In the genomic region with DNA sequence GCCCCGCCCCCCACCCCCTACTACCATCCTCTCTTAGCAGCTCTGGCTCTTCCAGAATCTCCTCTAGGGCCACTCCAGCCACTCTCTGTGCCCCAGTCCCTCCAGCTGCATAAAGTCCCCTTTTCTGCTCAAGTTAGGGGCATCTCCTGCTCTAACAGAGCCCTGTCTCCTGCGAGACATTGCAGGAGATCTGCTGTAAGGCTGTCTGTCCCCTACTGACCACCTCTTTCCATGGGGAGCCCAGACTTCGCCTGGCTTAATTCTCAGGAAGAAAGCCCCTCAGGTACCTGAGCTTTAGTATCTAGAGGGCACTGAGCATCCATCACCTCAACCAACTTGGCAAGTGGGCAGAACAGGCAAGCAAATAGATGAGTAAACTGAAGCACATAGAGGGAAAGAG, we compare ENCODE assay signal across 13 cellular contexts.
A peak's percentile ranks its signal among the peaks of the same experiment; 100 is the strongest.
DNase-seq lines count a peak whose midpoint lies in the region; ATAC-seq and TF ChIP-seq lines count a peak whose summit lies in the region.
"Had no signal": no experiment of that assay in that cellular context is flagged by ENCODE, and none has a peak within 500 bp of the region (broad histone marks: within the 10 kb centered on the region; RNA-seq: fewer than 3 reads in every experiment).

No MANE protein-coding gene starts in this region.

- H3K4me1 ChIP-seq in lung (ENCODE audit: control insufficient read depth in 2 of 2, insufficient read depth in 2 of 2, low read length in 2 of 2), result peaks cover 0 to 3% of the 10 kb centered on the region in 2 donors
- H3K4me1 ChIP-seq in thyroid gland, result peaks cover 35 to 67% of the 10 kb centered on the region in 2 donors
- H3K4me1 ChIP-seq: BLaER1 treated with 17β-estradiol and CSF1 and Interleukin-3, amounts not matched to agents 10 nM and 100 nM had no signal

- no peak for TF ChIP-seq POLR2A in thyroid gland (IDR thresholded peaks at IDR 0.05)

- H3K27ac ChIP-seq in coronary artery, result no peak overlapping the region
- no peak overlapping the region for H3K27ac ChIP-seq in lung (ENCODE audit: low read depth in 1 of 2, low read length in 1 of 2)
- peak overlapping the region; percentile 39 to 89 (median 72) for H3K27ac ChIP-seq in thyroid gland
- H3K27ac ChIP-seq: BLaER1 treated with 17β-estradiol and CSF1 and Interleukin-3, amounts not matched to agents 10 nM and 100 nM had no signal

- WGBS in lung, 2 donors, result 91 to 95% methylated on average over 3 of the region's 3 CpGs
- WGBS in thyroid gland, 2 donors, result 86 to 88% methylated on average over 2 to 3 of the region's 3 CpGs

- no peaks in the 10 kb centered on the region for H3K36me3 ChIP-seq in H7 (replicated peaks; ENCODE audit: control insufficient read depth, insufficient read depth, low read length)
- H3K36me3 ChIP-seq in lung (ENCODE audit: control insufficient read depth in 2 of 2, insufficient read depth in 2 of 2, low read length in 2 of 2), result no peaks in the 10 kb centered on the region
- H3K36me3 ChIP-seq in thyroid gland, result no peaks in the 10 kb centered on the region
- H3K36me3 ChIP-seq: BLaER1 treated with 17β-estradiol and CSF1 and Interleukin-3, amounts not matched to agents 10 nM and 100 nM had no signal

- ATAC-seq in lung (ENCODE audit: insufficient read depth, low FRiP score) (no peak), GM18868 (IDR thresholded peaks at IDR 0.05; ENCODE audit: unreplicated experiment) (no peak)
- ATAC-seq: CD8-positive, alpha-beta T cell; GM12878 had no signal

- no peaks in the 10 kb centered on the region; the same call in 1 of the 2 replicates for H3K27me3 ChIP-seq in H7 (ENCODE audit: control insufficient read depth, insufficient read depth, low read length)
- no peaks in the 10 kb centered on the region for H3K27me3 ChIP-seq in lung (ENCODE audit: control insufficient read depth, insufficient read depth)
- no peaks in the 10 kb centered on the region for H3K27me3 ChIP-seq in thyroid gland
- H3K27me3 ChIP-seq: BLaER1 treated with 17β-estradiol and CSF1 and Interleukin-3, amounts not matched to agents 10 nM and 100 nM had no signal

- TF ChIP-seq CTCF in coronary artery (IDR thresholded peaks at IDR 0.05) (no peak), lung (IDR thresholded peaks at IDR 0.05; ENCODE audit: control extremely low read depth, extremely low read depth) (no peak), thyroid gland (IDR thresholded peaks at IDR 0.05) (no peak)

- H3K9me3 ChIP-seq in lung (ENCODE audit: control insufficient read depth in 2 of 2, insufficient read depth in 1 of 2, low read length in 1 of 2), result no peaks in the 10 kb centered on the region
- H3K9me3 ChIP-seq in thyroid gland, result no peaks in the 10 kb centered on the region
- H3K9me3 ChIP-seq: BLaER1 treated with 17β-estradiol and CSF1 and Interleukin-3, amounts not matched to agents 10 nM and 100 nM had no signal

- no peak overlapping the region for H3K4me3 ChIP-seq in H7 (ENCODE audit: insufficient read depth, low read depth, low read length)
- H3K4me3 ChIP-seq in coronary artery, result no peak overlapping the region
- H3K4me3 ChIP-seq in lung, result no peak overlapping the region
- no peak overlapping the region for H3K4me3 ChIP-seq in thyroid gland (replicated peaks in 1 of 3)
- H3K4me3 ChIP-seq: BLaER1 treated with 17β-estradiol and CSF1 and Interleukin-3, amounts not matched to agents 10 nM and 100 nM; GM12878 had no signal

- DNase-seq in H7 (peak; percentile 37), coronary artery (ENCODE audit: low spot score) (peak; percentile 63), lung (ENCODE audit: low spot score) (peak; percentile 10), thyroid gland (no peak), DMS53 treated with DMSO at 0.1 percent for 48 hours (lab: John Stamatoyannopoulos, UW; ENCODE audit: unreplicated experiment) (no peak), T1000 (lab: John Stamatoyannopoulos, UW) (no peak)
- DNase-seq: Calu3, DND-41, EL had no signal

- intact Hi-C loops in thyroid gland (cut with DNase I), result no loop called here

Comparison
In these comparisons a context has a peak if more than half of its experiments do, and no peak if none do; other contexts are left out.
1. DNase-seq: peak in H7 (single experiment), coronary artery (single experiment) and lung (single experiment); none in thyroid gland (0 of 2), DMS53 treated with DMSO at 0.1 percent for 48 hours (single experiment) and T1000 (single experiment).
2. H3K27ac ChIP-seq: peak in thyroid gland (3 of 3); none in coronary artery (0 of 2) and lung (0 of 2).